ENCODE assay signal across 8 cellular contexts in the genomic region with DNA sequence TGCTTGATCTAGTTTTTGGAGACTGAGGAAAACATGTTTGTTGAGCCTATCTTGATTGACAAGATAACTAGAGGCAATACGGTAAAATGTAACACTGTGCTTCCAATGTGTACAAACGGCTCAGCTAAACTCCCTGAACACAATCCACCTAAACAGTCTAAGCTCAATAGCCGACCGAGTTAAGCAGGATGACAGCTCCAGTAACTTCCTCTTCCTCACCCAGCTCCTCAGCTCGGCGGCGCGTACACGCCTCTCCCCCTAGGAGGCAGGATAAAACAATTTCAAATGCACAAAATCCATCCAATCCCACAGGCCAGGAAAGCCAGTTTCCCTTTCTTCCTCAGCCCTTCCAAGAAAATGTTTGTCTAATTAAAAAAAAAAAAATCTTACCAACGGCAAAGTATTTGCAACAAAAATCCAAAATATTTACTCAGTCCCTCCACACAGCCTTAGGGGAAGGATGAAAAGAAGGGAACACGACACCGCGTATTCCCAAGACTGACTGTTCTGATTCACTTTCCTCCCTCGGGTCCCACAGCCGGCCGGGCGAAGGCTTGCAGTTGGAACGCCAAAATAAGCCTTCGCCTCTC. TPM values are rescaled to one million over a fixed set of nuclear protein-coding genes. Genes with fewer than 3 reads are reported as not detected.
DNase-seq lines count a peak whose midpoint lies in the region; ATAC-seq and TF ChIP-seq lines count a peak whose summit lies in the region.

No MANE protein-coding gene starts in this region.

- H3K79me2 ChIP-seq in MM.1S (ENCODE audit: low read length), result peaks cover 81% of the 10 kb centered on the region

- H3K4me1 Mint-ChIP-seq in Calu3 (ENCODE audit: low read depth, unreplicated experiment), result peaks cover 34% of the 10 kb centered on the region
- peaks cover 55% of the 10 kb centered on the region for H3K4me1 Mint-ChIP-seq in activated naive CD8-positive, alpha-beta T cell treated with anti-CD3 and anti-CD28 coated beads, Interleukin-2, amount 10 ng/mL, durations not matched to agents 7 days and 5 days

- H3K27ac ChIP-seq in MM.1S (ENCODE audit: low read length) (peak overlapping the region; percentile 76), neutrophil (peak overlapping the region; percentile 99)

- H3K9ac ChIP-seq in MM.1S (ENCODE audit: low read length), result peak overlapping the region; percentile 96

- no peak overlapping the region; the same call in 1 of the 2 replicates for H2AFZ ChIP-seq in MM.1S (ENCODE audit: low read length)

- H3K4me1 ChIP-seq in MM.1S (ENCODE audit: low read length) (peaks cover 32% of the 10 kb centered on the region), neutrophil (ENCODE audit: control insufficient read depth in 1 of 2, insufficient read depth in 1 of 2, low read depth in 1 of 2, low read length in 1 of 2) (peaks cover 35 to 51% of the 10 kb centered on the region in 2 experiments)

- H3K9me3 ChIP-seq in MM.1S (replicated peaks; ENCODE audit: insufficient read depth, low read length) (no peaks in the 10 kb centered on the region), neutrophil (no peaks in the 10 kb centered on the region)

- TSS peak; percentile 27 for BruUV-seq in Calu3 (replicated peaks; lab: Mats Ljungman, UMichigan)

- H3F3A ChIP-seq in MM.1S (ENCODE audit: insufficient read depth, low read length), result peaks cover 67% of the 10 kb centered on the region

- DNase-seq in Calu3 (peak; percentile 62), MM.1S (peak; percentile 63), SHP77 treated with DMSO at 0.1 percent for 48 hours (lab: John Stamatoyannopoulos, UW) (peak; percentile 75), globus pallidus (ENCODE audit: low spot score) (peak; percentile 83)
- peak; percentile 48 for DNase-seq in activated naive CD8-positive, alpha-beta T cell treated with anti-CD3 and anti-CD28 coated beads, Interleukin-2, amount 10 ng/mL, durations not matched to agents 7 days and 5 days

- peaks cover 37% of the 10 kb centered on the region for H3K36me3 Mint-ChIP-seq in Calu3 (ENCODE audit: insufficient read depth, unreplicated experiment)
- peaks cover 25% of the 10 kb centered on the region for H3K36me3 Mint-ChIP-seq in activated naive CD8-positive, alpha-beta T cell treated with anti-CD3 and anti-CD28 coated beads, Interleukin-2, amount 10 ng/mL, durations not matched to agents 7 days and 5 days

- H3K27me3 Mint-ChIP-seq in Calu3 (ENCODE audit: unreplicated experiment), result no peaks in the 10 kb centered on the region
- H3K27me3 Mint-ChIP-seq in activated naive CD8-positive, alpha-beta T cell treated with anti-CD3 and anti-CD28 coated beads, Interleukin-2, amount 10 ng/mL, durations not matched to agents 7 days and 5 days, result no peaks in the 10 kb centered on the region

- no peaks in the 10 kb centered on the region for H4K20me1 ChIP-seq in MM.1S (ENCODE audit: insufficient read depth, low read length)

- peak overlapping the region; percentile 81 for H3K27ac Mint-ChIP-seq in Calu3 (ENCODE audit: unreplicated experiment)
- peak overlapping the region; percentile 96 for H3K27ac Mint-ChIP-seq in activated naive CD8-positive, alpha-beta T cell treated with anti-CD3 and anti-CD28 coated beads, Interleukin-2, amount 10 ng/mL, durations not matched to agents 7 days and 5 days

- no peaks in the 10 kb centered on the region for H3K36me3 ChIP-seq in MM.1S (replicated peaks; ENCODE audit: insufficient read depth, low read length)
- H3K36me3 ChIP-seq in neutrophil, result no peaks in the 10 kb centered on the region

- CTCF ChIA-PET in Calu3 (lab: Charles Lee), result interaction anchor here (0.6 to 1.0 kb wide), 3 partner anchors 18 to 241 kb away, joined by 3 to 4 read pairs (median 3); no protein-coding TSS in a partner anchor

- H3K4me3 ChIP-seq in MM.1S (ENCODE audit: low read length) (peak overlapping the region; percentile 93), neutrophil (ENCODE audit: low read depth in 1 of 2, low read length in 1 of 2) (peak overlapping the region; percentile 98)

- H3K9me3 Mint-ChIP-seq in Calu3 (ENCODE audit: low read depth, unreplicated experiment), result no peaks in the 10 kb centered on the region
- no peaks in the 10 kb centered on the region for H3K9me3 Mint-ChIP-seq in activated naive CD8-positive, alpha-beta T cell treated with anti-CD3 and anti-CD28 coated beads, Interleukin-2, amount 10 ng/mL, durations not matched to agents 7 days and 5 days

- H3K27me3 ChIP-seq in MM.1S (replicated peaks; ENCODE audit: insufficient read depth, low read length), result no peaks in the 10 kb centered on the region
- no peaks in the 10 kb centered on the region for H3K27me3 ChIP-seq in neutrophil

- peak overlapping the region; percentile 63 for H3K4me2 ChIP-seq in MM.1S (ENCODE audit: low read depth, low read length)

- H3K4me3 Mint-ChIP-seq in Calu3 (ENCODE audit: low read depth, unreplicated experiment), result peak overlapping the region; percentile 95
- H3K4me3 Mint-ChIP-seq in activated naive CD8-positive, alpha-beta T cell treated with anti-CD3 and anti-CD28 coated beads, Interleukin-2, amount 10 ng/mL, durations not matched to agents 7 days and 5 days, result peak overlapping the region; percentile 99

- POLR2A ChIA-PET in activated naive CD8-positive, alpha-beta T cell treated with anti-CD3 and anti-CD28 coated beads, Interleukin-2, amount 10 ng/mL, durations not matched to agents 7 days and 5 days (lab: Charles Lee), result interaction anchor here (0.6 to 7.1 kb wide), 11 partner anchors 8 to 335 kb away, joined by 3 to 330 read pairs (median 6); partner anchors contain the start of gene MRPL1

- no peaks in the 10 kb centered on the region for H3K9me2 ChIP-seq in MM.1S (replicated peaks; ENCODE audit: insufficient read depth, low read length)

- intact Hi-C loops in Calu3 (cut with micrococcal nuclease; ENCODE audit: unreplicated experiment), result no loop called here

- ATAC-seq in GM21576 (IDR thresholded peaks at IDR 0.05; ENCODE audit: unreplicated experiment) (peak; percentile 27), GM18517 (IDR thresholded peaks at IDR 0.05; ENCODE audit: unreplicated experiment) (no peak)
- ATAC-seq in activated naive CD8-positive, alpha-beta T cell treated with anti-CD3 and anti-CD28 coated beads, Interleukin-2, amount 10 ng/mL, durations not matched to agents 7 days and 5 days (ENCODE audit: low read depth), result peak; percentile 14

- TF ChIP-seq CTCF in Calu3 (IDR thresholded peaks at IDR 0.05; ENCODE audit: unreplicated experiment) (peak; percentile 17), MM.1S (IDR thresholded peaks at IDR 0.05; ENCODE audit: low read length) (peak; percentile 46), neutrophil (IDR thresholded peaks at IDR 0.05) (peak; percentile 72)

RNA-seq across cellular contexts. Expression of gene CNOT6L, which starts 1.0 kb away (rescaled TPM):
- 27.1 and 29.7 TPM in 2 replicates for total RNA-seq in Calu3 (2022)
- 100 to 1,000 TPM; 160 to 164 TPM for total RNA-seq in activated naive CD8-positive, alpha-beta T cell treated with anti-CD3 and anti-CD28 coated beads, Interleukin-2, amount 10 ng/mL, durations not matched to agents 7 days and 5 days

RNA-seq across cellular contexts. Expression of gene MRPL1, which starts 44.5 kb away (rescaled TPM):
- total RNA-seq in Calu3 (2022), result 24.1 and 29.3 TPM in 2 replicates
- total RNA-seq in activated naive CD8-positive, alpha-beta T cell treated with anti-CD3 and anti-CD28 coated beads, Interleukin-2, amount 10 ng/mL, durations not matched to agents 7 days and 5 days, result 10 to 100 TPM; 21.4 to 29.6 TPM

Comparison
In these comparisons a context has a peak if more than half of its experiments do, and no peak if none do; other contexts are left out.
1. CTCF ChIP-seq: peak in every context shown above with its lines; median percentile 72 in neutrophil; 46 in MM.1S; 17 in Calu3.